In the genomic region with DNA sequence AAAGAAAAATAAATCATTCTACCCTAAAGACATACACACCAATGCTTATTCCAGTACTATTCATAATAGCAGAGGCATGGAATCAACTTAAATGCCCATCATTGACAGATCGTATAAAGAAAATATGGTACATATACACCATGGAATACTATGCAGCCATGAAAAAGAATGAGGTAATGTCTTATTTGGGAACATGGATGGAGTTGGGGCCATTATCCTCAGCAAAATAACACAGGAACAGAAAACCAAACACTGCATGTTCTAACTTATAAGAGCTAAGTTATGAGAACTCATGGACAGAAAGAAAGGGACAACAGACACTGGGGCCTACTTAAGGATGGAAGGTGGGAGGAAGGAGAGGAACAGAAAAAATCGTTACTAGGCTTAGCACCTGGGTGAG, we compare ENCODE assay signal across 23 cellular contexts.
DNase-seq lines count a peak whose midpoint lies in the region; ATAC-seq, FAIRE-seq and TF ChIP-seq lines count a peak whose summit lies in the region.
"Had no signal": no experiment of that assay in that cellular context is flagged by ENCODE, and none has a peak within 500 bp of the region (broad histone marks: within the 10 kb centered on the region; RNA-seq: fewer than 3 reads in every experiment).

No MANE protein-coding gene starts in this region.

- WGBS in K562 (ENCODE audit: insufficient coverage, low coverage, missing lambda C conversion rate): 15% methylated on average over 2 of the region's 2 CpGs

- no peaks in the 10 kb centered on the region for H3K4me1 ChIP-seq in HEK293 (ENCODE audit: control insufficient read depth, insufficient read depth, low read length)
- H3K4me1 ChIP-seq in K562 (replicated peaks in 1 of 2; ENCODE audit: control insufficient read depth in 2 of 2, insufficient read depth in 2 of 2, low read length in 2 of 2): no peaks in the 10 kb centered on the region
- H3K4me1 ChIP-seq: BE2C, BLaER1 had no signal

- no TSS peak for BruUV-seq in K562 (replicated peaks; lab: Mats Ljungman, UMichigan)

- H3K9me1 ChIP-seq in K562 (ENCODE audit: control insufficient read depth, insufficient read depth, low read length): no peaks in the 10 kb centered on the region

- no peak for FAIRE-seq in K562 (lab: Jason Lieb, UNC)
- FAIRE-seq: G401.6, GM12891, GM19239 had no signal

- TF ChIP-seq RAD21 in K562 (CRISPR knock-in tag; conservative IDR thresholded peaks at IDR 0.05 in 1 of 2, IDR thresholded peaks at IDR 0.05 in 1 of 2): no peak

- TF ChIP-seq POLR2A in K562 (conservative IDR thresholded peaks at IDR 0.05): no peak

- no peak overlapping the region for H3K4me3 ChIP-seq in HEK293 (ENCODE audit: low read depth, low read length)
- no peak overlapping the region for H3K4me3 ChIP-seq in K562
- H3K4me3 ChIP-seq: BLaER1 had no signal

- H3K9me3 ChIP-seq in HEK293 (ENCODE audit: control insufficient read depth, insufficient read depth, low read depth, low read length) (no peaks in the 10 kb centered on the region; the same call in 1 of the 2 replicates), K562 (replicated peaks; ENCODE audit: control insufficient read depth, insufficient read depth, low read depth, low read length) (no peaks in the 10 kb centered on the region)
- H3K9me3 ChIP-seq: BE2C, BLaER1, Caco-2 had no signal

- no peak overlapping the region for H3K4me3 Mint-ChIP-seq in activated naive CD4-positive, alpha-beta T cell treated with anti-CD3 and anti-CD28 coated beads, Interleukin-2, amount 10 ng/mL, durations not matched to agents 7 days and 5 days
- H3K4me3 Mint-ChIP-seq in glutamatergic neuron (ENCODE audit: unreplicated experiment): no peak overlapping the region
- H3K4me3 Mint-ChIP-seq: CD14-positive monocyte; CD4-positive, alpha-beta T cell; CD8-positive, alpha-beta T cell had no signal

- no peak for DNase-seq in activated naive CD4-positive, alpha-beta T cell treated with anti-CD3 and anti-CD28 coated beads, Interleukin-2, amount 10 ng/mL, durations not matched to agents 7 days and 5 days
- DNase-seq in activated naive CD4-positive, alpha-beta T cell (lab: John Stamatoyannopoulos, UW): no peak
- DNase-seq in K562 (ENCODE audit: extremely low read depth in 1 of 4, low spot score in 3 of 4) (no peak), glutamatergic neuron (no peak), NCI-H2171 treated with DMSO at 0.1 percent for 48 hours (lab: John Stamatoyannopoulos, UW) (no peak), SW 1271 (lab: John Stamatoyannopoulos, UW) (no peak), middle frontal gyrus (ENCODE audit: extremely low spot score, low spot score) (no peak)
- DNase-seq: ACHN; BE2C; C1 segment of cervical spinal cord; Caco-2; Calu3; CD4-positive, alpha-beta T cell; CD8-positive, alpha-beta T cell; DMS79 treated with DMSO at 0.1 percent for 48 hours; GF-D8 had no signal

- no peak overlapping the region for H3K4me2 ChIP-seq in K562 (ENCODE audit: insufficient read depth, low read length)
- H3K4me2 ChIP-seq: BLaER1 had no signal

- no peaks in the 10 kb centered on the region for H3K4me1 Mint-ChIP-seq in activated naive CD4-positive, alpha-beta T cell treated with anti-CD3 and anti-CD28 coated beads, Interleukin-2, amount 10 ng/mL, durations not matched to agents 7 days and 5 days
- peaks cover 4% of the 10 kb centered on the region for H3K4me1 Mint-ChIP-seq in glutamatergic neuron (ENCODE audit: low read depth, unreplicated experiment)
- H3K4me1 Mint-ChIP-seq: CD14-positive monocyte had no signal

- H2AFZ ChIP-seq in K562 (ENCODE audit: low read depth, low read length): no peak overlapping the region

- H4K20me1 ChIP-seq in K562 (replicated peaks; ENCODE audit: control insufficient read depth, insufficient read depth, low read length): no peaks in the 10 kb centered on the region
- H4K20me1 ChIP-seq: BLaER1 had no signal

- CTCF ChIA-PET in activated naive CD4-positive, alpha-beta T cell treated with anti-CD3 and anti-CD28 coated beads, Interleukin-2, amount 10 ng/mL, durations not matched to agents 7 days and 5 days (lab: Charles Lee): no interaction called here
- CTCF ChIA-PET in HEK293 (lab: Yijun Ruan, JAX): interaction anchor here (0.6 kb wide), 1 partner anchor 103 kb away, joined by 4 read pairs; no protein-coding TSS in a partner anchor
- CTCF ChIA-PET in K562 (lab: Yijun Ruan, JAX; ENCODE audit: low intra/inter-chr PET ratio): no interaction called here

- TF ChIP-seq CTCF in HEK293 (tag by site-specific recombination; IDR thresholded peaks at IDR 0.05) (no peak), K562 (IDR thresholded peaks at IDR 0.05 in 2 of 3, conservative IDR thresholded peaks at IDR 0.05 in 1 of 3; ENCODE audit: insufficient read depth in 2 of 3, low read depth in 1 of 3, low read length in 3 of 3) (no peak), glutamatergic neuron (IDR thresholded peaks at IDR 0.05; ENCODE audit: partially characterized antibody, unreplicated experiment) (no peak)

- intact Hi-C loops in K562 (cut with micrococcal nuclease): no loop called here

- H3K27ac ChIP-seq in HEK293 (ENCODE audit: extremely low read depth, low read depth, low read length) (no peak overlapping the region), K562 (ENCODE audit: extremely low read depth, low read depth, low read length) (no peak overlapping the region)
- H3K27ac ChIP-seq: 22Rv1, BLaER1 had no signal

- H3K36me3 ChIP-seq in HEK293 (ENCODE audit: control insufficient read depth in 2 of 2, insufficient read depth in 1 of 2, low read length in 2 of 2) (no peaks in the 10 kb centered on the region), K562 (ENCODE audit: control insufficient read depth, insufficient read depth, low read length) (no peaks in the 10 kb centered on the region)
- H3K36me3 ChIP-seq: BE2C, BLaER1 had no signal

- H3K9me3 Mint-ChIP-seq in activated naive CD4-positive, alpha-beta T cell treated with anti-CD3 and anti-CD28 coated beads, Interleukin-2, amount 10 ng/mL, durations not matched to agents 7 days and 5 days: peaks cover 4% of the 10 kb centered on the region
- no peaks in the 10 kb centered on the region for H3K9me3 Mint-ChIP-seq in glutamatergic neuron (ENCODE audit: unreplicated experiment)
- H3K9me3 Mint-ChIP-seq: CD4-positive, alpha-beta T cell; CD8-positive, alpha-beta T cell had no signal

- H3K27me3 Mint-ChIP-seq in activated naive CD4-positive, alpha-beta T cell treated with anti-CD3 and anti-CD28 coated beads, Interleukin-2, amount 10 ng/mL, durations not matched to agents 7 days and 5 days: no peaks in the 10 kb centered on the region
- H3K27me3 Mint-ChIP-seq in glutamatergic neuron (ENCODE audit: unreplicated experiment): no peaks in the 10 kb centered on the region
- H3K27me3 Mint-ChIP-seq: CD4-positive, alpha-beta T cell had no signal

- H3K27ac Mint-ChIP-seq in activated naive CD4-positive, alpha-beta T cell treated with anti-CD3 and anti-CD28 coated beads, Interleukin-2, amount 10 ng/mL, durations not matched to agents 7 days and 5 days: peak overlapping the region; percentile 5
- peak overlapping the region; percentile 52 for H3K27ac Mint-ChIP-seq in glutamatergic neuron (ENCODE audit: unreplicated experiment)
- H3K27ac Mint-ChIP-seq: CD14-positive monocyte; CD4-positive, alpha-beta T cell; CD8-positive, alpha-beta T cell had no signal

- POLR2A ChIA-PET in HEK293 (lab: Yijun Ruan, JAX): no interaction called here
- POLR2A ChIA-PET in K562 (lab: Yijun Ruan, JAX): no interaction called here

- no peak for TF ChIP-seq EP300 in K562 (IDR thresholded peaks at IDR 0.05; ENCODE audit: low read length)

- in situ Hi-C loops in K562 (cut with MboI): no loop called here

- no peak overlapping the region for H3K9ac ChIP-seq in K562 (ENCODE audit: insufficient read depth in 1 of 2, low read depth in 2 of 2, low read length in 2 of 2)
- H3K9ac ChIP-seq: BLaER1 had no signal

- ATAC-seq in K562: no peak
- ATAC-seq: CD8-positive, alpha-beta T cell had no signal

- H3K27me3 ChIP-seq in K562 (ENCODE audit: control insufficient read depth in 2 of 2, insufficient read depth in 2 of 2, low read length in 2 of 2): no peaks in the 10 kb centered on the region
- H3K27me3 ChIP-seq: BE2C, BLaER1 had no signal

- no peaks in the 10 kb centered on the region for H3K36me3 Mint-ChIP-seq in activated naive CD4-positive, alpha-beta T cell treated with anti-CD3 and anti-CD28 coated beads, Interleukin-2, amount 10 ng/mL, durations not matched to agents 7 days and 5 days
- no peaks in the 10 kb centered on the region for H3K36me3 Mint-ChIP-seq in glutamatergic neuron (ENCODE audit: unreplicated experiment)
- H3K36me3 Mint-ChIP-seq: CD14-positive monocyte; CD8-positive, alpha-beta T cell had no signal

- H3K79me2 ChIP-seq in K562 (ENCODE audit: control insufficient read depth, insufficient read depth, low read length): no peaks in the 10 kb centered on the region

TF ChIP-seq in HEK293, 187 proteins besides CTCF, POLR2A, EP300 and RAD21:
- TF ChIP-seq ZEB2 (tag by site-specific recombination; IDR thresholded peaks at IDR 0.05) (no peak), ZNF146 (tag by site-specific recombination; IDR thresholded peaks at IDR 0.05) (peak; percentile 93)

TF ChIP-seq in K562, 482 proteins besides CTCF, POLR2A, EP300 and RAD21:
- no peak for TF ChIP-seq NR4A1 (CRISPR knock-in tag; IDR thresholded peaks at IDR 0.05)
- TF ChIP-seq NR4A1 (tag; IDR thresholded peaks at IDR 0.05): no peak
- TF ChIP-seq RBM25 (IDR thresholded peaks at IDR 0.05; ENCODE audit: low read depth, low read length, severe bottlenecking): peak; percentile 63
- peak; percentile 82 for TF ChIP-seq ZNF146 (CRISPR knock-in tag; IDR thresholded peaks at IDR 0.05; ENCODE audit: unreplicated experiment)
- TF ChIP-seq NKRF (IDR thresholded peaks at IDR 0.05; ENCODE audit: borderline replicate concordance): no peak
